In the genomic region with DNA sequence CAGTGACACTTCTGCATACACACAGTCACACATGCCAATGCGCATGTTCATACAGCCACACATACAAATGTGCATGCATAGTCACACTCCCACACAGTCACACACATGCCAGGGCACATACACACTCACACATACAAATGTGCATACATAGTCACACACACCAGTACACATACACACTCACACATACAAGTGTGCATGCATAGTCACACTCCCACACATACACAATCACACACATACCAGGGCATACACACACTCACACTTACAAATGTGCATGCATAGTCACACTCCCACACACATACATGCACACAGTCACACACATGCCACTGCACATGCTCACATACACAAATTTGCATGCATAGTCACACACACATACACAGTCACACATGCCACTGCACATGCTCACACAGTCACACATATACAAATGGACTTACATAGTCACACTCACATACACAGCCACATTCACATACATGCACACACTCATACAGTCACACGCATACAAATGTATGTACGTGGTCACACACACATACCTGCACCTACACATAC, we compare ENCODE assay signal across 1 cellular context.
A peak's percentile ranks its signal among the peaks of the same experiment; 100 is the strongest.
TF ChIP-seq lines count a peak whose summit lies in the region.

No MANE protein-coding gene starts in this region.

TF ChIP-seq in GM12878, 131 proteins besides CTCF, POLR2A, EP300 and RAD21:
- no peak for TF ChIP-seq SREBF1 (IDR thresholded peaks at IDR 0.05; ENCODE audit: low read length)
- 0 out of 2 replicates have a peak, but pooled peaks have one; percentile 20 for TF ChIP-seq GATAD2B (conservative IDR thresholded peaks at IDR 0.05; ENCODE audit: low read depth)
- peak in 1 of 2 experiments; percentile 50; a peak in 2 of 4 replicates for TF ChIP-seq BHLHE40 (IDR thresholded peaks at IDR 0.05; ENCODE audit: borderline replicate concordance in 1 of 2, low read depth in 2 of 2, low read length in 1 of 2)
- TF ChIP-seq TCF12 (IDR thresholded peaks at IDR 0.05; ENCODE audit: low read depth, low read length), result no peak
- TF ChIP-seq IKZF2 (IDR thresholded peaks at IDR 0.05), result peak in 1 of 2 experiments; percentile 11; a peak in 1 of 4 replicates
- TF ChIP-seq, protein P1, sequence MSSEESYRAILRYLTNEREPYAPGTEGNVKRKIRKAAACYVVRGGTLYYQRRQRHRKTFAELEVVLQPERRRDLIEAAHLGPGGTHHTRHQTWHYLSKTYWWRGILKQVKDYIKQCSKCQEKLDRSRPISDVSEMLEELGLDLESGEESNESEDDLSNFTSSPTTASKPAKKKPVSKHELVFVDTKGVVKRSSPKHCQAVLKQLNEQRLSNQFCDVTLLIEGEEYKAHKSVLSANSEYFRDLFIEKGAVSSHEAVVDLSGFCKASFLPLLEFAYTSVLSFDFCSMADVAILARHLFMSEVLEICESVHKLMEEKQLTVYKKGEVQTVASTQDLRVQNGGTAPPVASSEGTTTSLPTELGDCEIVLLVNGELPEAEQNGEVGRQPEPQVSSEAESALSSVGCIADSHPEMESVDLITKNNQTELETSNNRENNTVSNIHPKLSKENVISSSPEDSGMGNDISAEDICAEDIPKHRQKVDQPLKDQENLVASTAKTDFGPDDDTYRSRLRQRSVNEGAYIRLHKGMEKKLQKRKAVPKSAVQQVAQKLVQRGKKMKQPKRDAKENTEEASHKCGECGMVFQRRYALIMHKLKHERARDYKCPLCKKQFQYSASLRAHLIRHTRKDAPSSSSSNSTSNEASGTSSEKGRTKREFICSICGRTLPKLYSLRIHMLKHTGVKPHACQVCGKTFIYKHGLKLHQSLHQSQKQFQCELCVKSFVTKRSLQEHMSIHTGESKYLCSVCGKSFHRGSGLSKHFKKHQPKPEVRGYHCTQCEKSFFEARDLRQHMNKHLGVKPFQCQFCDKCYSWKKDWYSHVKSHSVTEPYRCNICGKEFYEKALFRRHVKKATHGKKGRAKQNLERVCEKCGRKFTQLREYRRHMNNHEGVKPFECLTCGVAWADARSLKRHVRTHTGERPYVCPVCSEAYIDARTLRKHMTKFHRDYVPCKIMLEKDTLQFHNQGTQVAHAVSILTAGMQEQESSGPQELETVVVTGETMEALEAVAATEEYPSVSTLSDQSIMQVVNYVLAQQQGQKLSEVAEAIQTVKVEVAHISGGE (CRISPR knock-in tag; IDR thresholded peaks at IDR 0.05), result no peak
- TF ChIP-seq NR2C1 (IDR thresholded peaks at IDR 0.05), result no peak
- TF ChIP-seq IRF4 (IDR thresholded peaks at IDR 0.05; ENCODE audit: low read depth, low read length), result peak; percentile 37; the same call in 1 of the 2 replicates
- 0 out of 2 replicates have a peak, but pooled peaks have one; percentile 17 for TF ChIP-seq IKZF1 (conservative IDR thresholded peaks at IDR 0.05)
- TF ChIP-seq, protein P2, sequence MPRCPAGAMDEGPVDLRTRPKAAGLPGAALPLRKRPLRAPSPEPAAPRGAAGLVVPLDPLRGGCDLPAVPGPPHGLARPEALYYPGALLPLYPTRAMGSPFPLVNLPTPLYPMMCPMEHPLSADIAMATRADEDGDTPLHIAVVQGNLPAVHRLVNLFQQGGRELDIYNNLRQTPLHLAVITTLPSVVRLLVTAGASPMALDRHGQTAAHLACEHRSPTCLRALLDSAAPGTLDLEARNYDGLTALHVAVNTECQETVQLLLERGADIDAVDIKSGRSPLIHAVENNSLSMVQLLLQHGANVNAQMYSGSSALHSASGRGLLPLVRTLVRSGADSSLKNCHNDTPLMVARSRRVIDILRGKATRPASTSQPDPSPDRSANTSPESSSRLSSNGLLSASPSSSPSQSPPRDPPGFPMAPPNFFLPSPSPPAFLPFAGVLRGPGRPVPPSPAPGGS (IDR thresholded peaks at IDR 0.05; ENCODE audit: borderline replicate concordance, insufficient read depth, low read depth, low read length, poor library complexity, severe bottlenecking), result peak; percentile 78
- TF ChIP-seq, protein P3, sequence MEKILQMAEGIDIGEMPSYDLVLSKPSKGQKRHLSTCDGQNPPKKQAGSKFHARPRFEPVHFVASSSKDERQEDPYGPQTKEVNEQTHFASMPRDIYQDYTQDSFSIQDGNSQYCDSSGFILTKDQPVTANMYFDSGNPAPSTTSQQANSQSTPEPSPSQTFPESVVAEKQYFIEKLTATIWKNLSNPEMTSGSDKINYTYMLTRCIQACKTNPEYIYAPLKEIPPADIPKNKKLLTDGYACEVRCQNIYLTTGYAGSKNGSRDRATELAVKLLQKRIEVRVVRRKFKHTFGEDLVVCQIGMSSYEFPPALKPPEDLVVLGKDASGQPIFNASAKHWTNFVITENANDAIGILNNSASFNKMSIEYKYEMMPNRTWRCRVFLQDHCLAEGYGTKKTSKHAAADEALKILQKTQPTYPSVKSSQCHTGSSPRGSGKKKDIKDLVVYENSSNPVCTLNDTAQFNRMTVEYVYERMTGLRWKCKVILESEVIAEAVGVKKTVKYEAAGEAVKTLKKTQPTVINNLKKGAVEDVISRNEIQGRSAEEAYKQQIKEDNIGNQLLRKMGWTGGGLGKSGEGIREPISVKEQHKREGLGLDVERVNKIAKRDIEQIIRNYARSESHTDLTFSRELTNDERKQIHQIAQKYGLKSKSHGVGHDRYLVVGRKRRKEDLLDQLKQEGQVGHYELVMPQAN (conservative IDR thresholded peaks at IDR 0.05), result no peak
- TF ChIP-seq NFIC (IDR thresholded peaks at IDR 0.05; ENCODE audit: low read depth, low read length), result no peak
- TF ChIP-seq HDGF (IDR thresholded peaks at IDR 0.05), result peak; percentile 99
- TF ChIP-seq, protein P4, sequence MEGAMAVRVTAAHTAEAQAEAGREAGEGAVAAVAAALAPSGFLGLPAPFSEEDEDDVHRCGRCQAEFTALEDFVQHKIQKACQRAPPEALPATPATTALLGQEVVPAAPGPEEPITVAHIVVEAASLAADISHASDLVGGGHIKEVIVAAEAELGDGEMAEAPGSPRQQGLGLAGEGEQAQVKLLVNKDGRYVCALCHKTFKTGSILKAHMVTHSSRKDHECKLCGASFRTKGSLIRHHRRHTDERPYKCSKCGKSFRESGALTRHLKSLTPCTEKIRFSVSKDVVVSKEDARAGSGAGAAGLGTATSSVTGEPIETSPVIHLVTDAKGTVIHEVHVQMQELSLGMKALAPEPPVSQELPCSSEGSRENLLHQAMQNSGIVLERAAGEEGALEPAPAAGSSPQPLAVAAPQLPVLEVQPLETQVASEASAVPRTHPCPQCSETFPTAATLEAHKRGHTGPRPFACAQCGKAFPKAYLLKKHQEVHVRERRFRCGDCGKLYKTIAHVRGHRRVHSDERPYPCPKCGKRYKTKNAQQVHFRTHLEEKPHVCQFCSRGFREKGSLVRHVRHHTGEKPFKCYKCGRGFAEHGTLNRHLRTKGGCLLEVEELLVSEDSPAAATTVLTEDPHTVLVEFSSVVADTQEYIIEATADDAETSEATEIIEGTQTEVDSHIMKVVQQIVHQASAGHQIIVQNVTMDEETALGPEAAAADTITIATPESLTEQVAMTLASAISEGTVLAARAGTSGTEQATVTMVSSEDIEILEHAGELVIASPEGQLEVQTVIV (IDR thresholded peaks at IDR 0.05; ENCODE audit: borderline replicate concordance, partially characterized antibody), result peak; percentile 10
- TF ChIP-seq, protein P5, sequence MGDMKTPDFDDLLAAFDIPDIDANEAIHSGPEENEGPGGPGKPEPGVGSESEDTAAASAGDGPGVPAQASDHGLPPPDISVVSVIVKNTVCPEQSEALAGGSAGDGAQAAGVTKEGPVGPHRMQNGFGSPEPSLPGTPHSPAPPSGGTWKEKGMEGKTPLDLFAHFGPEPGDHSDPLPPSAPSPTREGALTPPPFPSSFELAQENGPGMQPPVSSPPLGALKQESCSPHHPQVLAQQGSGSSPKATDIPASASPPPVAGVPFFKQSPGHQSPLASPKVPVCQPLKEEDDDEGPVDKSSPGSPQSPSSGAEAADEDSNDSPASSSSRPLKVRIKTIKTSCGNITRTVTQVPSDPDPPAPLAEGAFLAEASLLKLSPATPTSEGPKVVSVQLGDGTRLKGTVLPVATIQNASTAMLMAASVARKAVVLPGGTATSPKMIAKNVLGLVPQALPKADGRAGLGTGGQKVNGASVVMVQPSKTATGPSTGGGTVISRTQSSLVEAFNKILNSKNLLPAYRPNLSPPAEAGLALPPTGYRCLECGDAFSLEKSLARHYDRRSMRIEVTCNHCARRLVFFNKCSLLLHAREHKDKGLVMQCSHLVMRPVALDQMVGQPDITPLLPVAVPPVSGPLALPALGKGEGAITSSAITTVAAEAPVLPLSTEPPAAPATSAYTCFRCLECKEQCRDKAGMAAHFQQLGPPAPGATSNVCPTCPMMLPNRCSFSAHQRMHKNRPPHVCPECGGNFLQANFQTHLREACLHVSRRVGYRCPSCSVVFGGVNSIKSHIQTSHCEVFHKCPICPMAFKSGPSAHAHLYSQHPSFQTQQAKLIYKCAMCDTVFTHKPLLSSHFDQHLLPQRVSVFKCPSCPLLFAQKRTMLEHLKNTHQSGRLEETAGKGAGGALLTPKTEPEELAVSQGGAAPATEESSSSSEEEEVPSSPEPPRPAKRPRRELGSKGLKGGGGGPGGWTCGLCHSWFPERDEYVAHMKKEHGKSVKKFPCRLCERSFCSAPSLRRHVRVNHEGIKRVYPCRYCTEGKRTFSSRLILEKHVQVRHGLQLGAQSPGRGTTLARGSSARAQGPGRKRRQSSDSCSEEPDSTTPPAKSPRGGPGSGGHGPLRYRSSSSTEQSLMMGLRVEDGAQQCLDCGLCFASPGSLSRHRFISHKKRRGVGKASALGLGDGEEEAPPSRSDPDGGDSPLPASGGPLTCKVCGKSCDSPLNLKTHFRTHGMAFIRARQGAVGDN (IDR thresholded peaks at IDR 0.05), result no peak
- no peak for TF ChIP-seq YBX1 (IDR thresholded peaks at IDR 0.05)
- TF ChIP-seq, protein P6, sequence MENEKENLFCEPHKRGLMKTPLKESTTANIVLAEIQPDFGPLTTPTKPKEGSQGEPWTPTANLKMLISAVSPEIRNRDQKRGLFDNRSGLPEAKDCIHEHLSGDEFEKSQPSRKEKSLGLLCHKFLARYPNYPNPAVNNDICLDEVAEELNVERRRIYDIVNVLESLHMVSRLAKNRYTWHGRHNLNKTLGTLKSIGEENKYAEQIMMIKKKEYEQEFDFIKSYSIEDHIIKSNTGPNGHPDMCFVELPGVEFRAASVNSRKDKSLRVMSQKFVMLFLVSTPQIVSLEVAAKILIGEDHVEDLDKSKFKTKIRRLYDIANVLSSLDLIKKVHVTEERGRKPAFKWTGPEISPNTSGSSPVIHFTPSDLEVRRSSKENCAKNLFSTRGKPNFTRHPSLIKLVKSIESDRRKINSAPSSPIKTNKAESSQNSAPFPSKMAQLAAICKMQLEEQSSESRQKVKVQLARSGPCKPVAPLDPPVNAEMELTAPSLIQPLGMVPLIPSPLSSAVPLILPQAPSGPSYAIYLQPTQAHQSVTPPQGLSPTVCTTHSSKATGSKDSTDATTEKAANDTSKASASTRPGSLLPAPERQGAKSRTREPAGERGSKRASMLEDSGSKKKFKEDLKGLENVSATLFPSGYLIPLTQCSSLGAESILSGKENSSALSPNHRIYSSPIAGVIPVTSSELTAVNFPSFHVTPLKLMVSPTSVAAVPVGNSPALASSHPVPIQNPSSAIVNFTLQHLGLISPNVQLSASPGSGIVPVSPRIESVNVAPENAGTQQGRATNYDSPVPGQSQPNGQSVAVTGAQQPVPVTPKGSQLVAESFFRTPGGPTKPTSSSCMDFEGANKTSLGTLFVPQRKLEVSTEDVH (IDR thresholded peaks at IDR 0.05; ENCODE audit: low read depth, partially characterized antibody), result no peak
- TF ChIP-seq STAT3 (IDR thresholded peaks at IDR 0.05; ENCODE audit: low read depth, low read length), result no peak
- no peak for TF ChIP-seq LARP7 (IDR thresholded peaks at IDR 0.05)
- TF ChIP-seq, protein P7, sequence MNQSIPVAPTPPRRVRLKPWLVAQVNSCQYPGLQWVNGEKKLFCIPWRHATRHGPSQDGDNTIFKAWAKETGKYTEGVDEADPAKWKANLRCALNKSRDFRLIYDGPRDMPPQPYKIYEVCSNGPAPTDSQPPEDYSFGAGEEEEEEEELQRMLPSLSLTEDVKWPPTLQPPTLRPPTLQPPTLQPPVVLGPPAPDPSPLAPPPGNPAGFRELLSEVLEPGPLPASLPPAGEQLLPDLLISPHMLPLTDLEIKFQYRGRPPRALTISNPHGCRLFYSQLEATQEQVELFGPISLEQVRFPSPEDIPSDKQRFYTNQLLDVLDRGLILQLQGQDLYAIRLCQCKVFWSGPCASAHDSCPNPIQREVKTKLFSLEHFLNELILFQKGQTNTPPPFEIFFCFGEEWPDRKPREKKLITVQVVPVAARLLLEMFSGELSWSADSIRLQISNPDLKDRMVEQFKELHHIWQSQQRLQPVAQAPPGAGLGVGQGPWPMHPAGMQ (IDR thresholded peaks at IDR 0.05; ENCODE audit: borderline replicate concordance), result 0 out of 2 replicates have a peak, but pooled peaks have one; percentile 22
- TF ChIP-seq CHD1 (IDR thresholded peaks at IDR 0.05; ENCODE audit: low read depth, low read length), result no peak
- TF ChIP-seq, protein P8, sequence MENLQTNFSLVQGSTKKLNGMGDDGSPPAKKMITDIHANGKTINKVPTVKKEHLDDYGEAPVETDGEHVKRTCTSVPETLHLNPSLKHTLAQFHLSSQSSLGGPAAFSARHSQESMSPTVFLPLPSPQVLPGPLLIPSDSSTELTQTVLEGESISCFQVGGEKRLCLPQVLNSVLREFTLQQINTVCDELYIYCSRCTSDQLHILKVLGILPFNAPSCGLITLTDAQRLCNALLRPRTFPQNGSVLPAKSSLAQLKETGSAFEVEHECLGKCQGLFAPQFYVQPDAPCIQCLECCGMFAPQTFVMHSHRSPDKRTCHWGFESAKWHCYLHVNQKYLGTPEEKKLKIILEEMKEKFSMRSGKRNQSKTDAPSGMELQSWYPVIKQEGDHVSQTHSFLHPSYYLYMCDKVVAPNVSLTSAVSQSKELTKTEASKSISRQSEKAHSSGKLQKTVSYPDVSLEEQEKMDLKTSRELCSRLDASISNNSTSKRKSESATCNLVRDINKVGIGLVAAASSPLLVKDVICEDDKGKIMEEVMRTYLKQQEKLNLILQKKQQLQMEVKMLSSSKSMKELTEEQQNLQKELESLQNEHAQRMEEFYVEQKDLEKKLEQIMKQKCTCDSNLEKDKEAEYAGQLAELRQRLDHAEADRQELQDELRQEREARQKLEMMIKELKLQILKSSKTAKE (IDR thresholded peaks at IDR 0.05; ENCODE audit: low read depth, poor library complexity, severe bottlenecking), result no peak
- peak; percentile 65 for TF ChIP-seq NBN (IDR thresholded peaks at IDR 0.05)
- TF ChIP-seq BMI1 (IDR thresholded peaks at IDR 0.05; ENCODE audit: borderline replicate concordance), result no peak
- no peak for TF ChIP-seq EGR1 (IDR thresholded peaks at IDR 0.05; ENCODE audit: borderline replicate concordance in 1 of 2, low read depth in 2 of 2, low read length in 2 of 2)
- TF ChIP-seq, protein P9, sequence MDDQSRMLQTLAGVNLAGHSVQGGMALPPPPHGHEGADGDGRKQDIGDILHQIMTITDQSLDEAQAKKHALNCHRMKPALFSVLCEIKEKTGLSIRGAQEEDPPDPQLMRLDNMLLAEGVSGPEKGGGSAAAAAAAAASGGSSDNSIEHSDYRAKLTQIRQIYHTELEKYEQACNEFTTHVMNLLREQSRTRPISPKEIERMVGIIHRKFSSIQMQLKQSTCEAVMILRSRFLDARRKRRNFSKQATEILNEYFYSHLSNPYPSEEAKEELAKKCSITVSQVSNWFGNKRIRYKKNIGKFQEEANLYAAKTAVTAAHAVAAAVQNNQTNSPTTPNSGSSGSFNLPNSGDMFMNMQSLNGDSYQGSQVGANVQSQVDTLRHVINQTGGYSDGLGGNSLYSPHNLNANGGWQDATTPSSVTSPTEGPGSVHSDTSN (IDR thresholded peaks at IDR 0.05; ENCODE audit: insufficient replicate concordance, low read depth, low read length), result peak; percentile 43
